1 cellular context compared by ENCODE assay signal in genomic region chr14:89244720-89245119, GRCh38.
TF ChIP-seq lines count a peak whose summit lies in the region.

No MANE protein-coding gene starts in this region.

TF ChIP-seq in WTC11, 78 proteins besides CTCF, POLR2A, EP300 and RAD21 (continued from another document):
- TF ChIP-seq ZNF425 (CRISPR knock-in tag; conservative IDR thresholded peaks at IDR 0.05) (no peak), HMGXB4 (CRISPR knock-in tag; IDR thresholded peaks at IDR 0.05) (no peak), ZNF263 (CRISPR knock-in tag; IDR thresholded peaks at IDR 0.05; ENCODE audit: low read depth) (no peak), ATF1 (CRISPR knock-in tag; IDR thresholded peaks at IDR 0.05) (no peak)
